Comparison of ENCODE assay signal across 11 cellular contexts in the genomic region with DNA sequence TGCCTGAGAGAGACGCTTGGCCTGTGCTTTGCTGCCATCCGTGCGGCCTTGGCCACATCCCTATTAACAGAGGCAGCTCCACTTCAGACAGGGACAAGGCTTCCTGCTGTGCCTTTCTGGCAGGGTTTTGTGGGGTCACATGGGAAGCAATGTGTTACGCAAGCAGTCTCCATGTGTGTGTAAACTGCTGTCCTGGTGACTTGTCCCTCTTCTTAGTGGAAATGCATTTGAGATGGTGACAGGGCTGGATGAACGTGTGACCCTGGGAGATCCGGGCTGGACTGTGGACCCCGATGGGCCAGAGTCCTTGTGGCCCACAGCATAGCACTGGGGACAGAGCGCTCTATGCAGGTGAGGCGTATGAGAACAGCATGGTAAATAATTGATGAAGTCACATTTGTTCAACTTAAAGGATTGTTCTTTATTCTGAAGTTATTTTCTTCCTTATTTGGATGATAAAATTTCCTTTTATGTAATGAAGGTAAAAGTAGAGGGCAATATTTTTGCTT. TPM values are rescaled to one million over a fixed set of nuclear protein-coding genes. Genes with fewer than 3 reads are reported as not detected.
DNase-seq lines count a peak whose midpoint lies in the region; ATAC-seq and TF ChIP-seq lines count a peak whose summit lies in the region.
"Had no signal": no experiment of that assay in that cellular context is flagged by ENCODE, and none has a peak within 500 bp of the region (broad histone marks: within the 10 kb centered on the region; RNA-seq: fewer than 3 reads in every experiment).

No MANE protein-coding gene starts in this region.

- H4K8ac ChIP-seq in mesenchymal stem cell (ENCODE audit: low read length) = no peak overlapping the region

- H3K27ac ChIP-seq in coronary artery (no peak overlapping the region), mesenchymal stem cell (ENCODE audit: low read length, poor library complexity, severe bottlenecking) (no peak overlapping the region), aorta (ENCODE audit: low read depth in 1 of 2, low read length in 2 of 2) (no peak overlapping the region)

- H3K9me3 Mint-ChIP-seq in natural killer cell = no peaks in the 10 kb centered on the region
- no peaks in the 10 kb centered on the region for H3K9me3 Mint-ChIP-seq in natural killer cell treated with Interleukin-12 subunit alpha and Interleukin-12 subunit beta and Interleukin-15 and Interleukin-18, amount 100 ng/mL, for 72 hours
- peaks cover 4% of the 10 kb centered on the region for H3K9me3 Mint-ChIP-seq in activated CD4-positive, alpha-beta memory T cell treated with anti-CD3 and anti-CD28 coated beads, Interleukin-2, amount 10 ng/mL, durations not matched to agents 7 days and 5 days

- H3K9ac ChIP-seq in mesenchymal stem cell (ENCODE audit: low read length) = peak overlapping the region; percentile 43

- H3K4me3 Mint-ChIP-seq in natural killer cell = no peak overlapping the region
- H3K4me3 Mint-ChIP-seq in natural killer cell treated with Interleukin-12 subunit alpha and Interleukin-12 subunit beta and Interleukin-15 and Interleukin-18, amount 100 ng/mL, for 72 hours = no peak overlapping the region
- no peak overlapping the region for H3K4me3 Mint-ChIP-seq in activated CD4-positive, alpha-beta memory T cell treated with anti-CD3 and anti-CD28 coated beads, Interleukin-2, amount 10 ng/mL, durations not matched to agents 7 days and 5 days
- H3K4me3 Mint-ChIP-seq: B cell, nephron had no signal

- TF ChIP-seq CTCF in natural killer cell (IDR thresholded peaks at IDR 0.05) (no peak), coronary artery (IDR thresholded peaks at IDR 0.05) (no peak)

- no peak overlapping the region for H4K91ac ChIP-seq in mesenchymal stem cell (ENCODE audit: low read length)

- no peak overlapping the region for H3K23ac ChIP-seq in mesenchymal stem cell (ENCODE audit: low read length in 2 of 2)

- no peaks in the 10 kb centered on the region for H3K27me3 Mint-ChIP-seq in natural killer cell (ENCODE audit: low read depth in 2 of 2)
- no peaks in the 10 kb centered on the region for H3K27me3 Mint-ChIP-seq in natural killer cell treated with Interleukin-12 subunit alpha and Interleukin-12 subunit beta and Interleukin-15 and Interleukin-18, amount 100 ng/mL, for 72 hours
- H3K27me3 Mint-ChIP-seq in activated CD4-positive, alpha-beta memory T cell treated with anti-CD3 and anti-CD28 coated beads, Interleukin-2, amount 10 ng/mL, durations not matched to agents 7 days and 5 days = no peaks in the 10 kb centered on the region
- H3K27me3 Mint-ChIP-seq: B cell had no signal

- DNase-seq in natural killer cell (no peak), coronary artery (ENCODE audit: low spot score) (peak; percentile 41), mesenchymal stem cell (peak; percentile 70), aorta (peak in 1 of 2 donors; percentile 77)
- no peak for DNase-seq in natural killer cell treated with Interleukin-12 subunit alpha and Interleukin-12 subunit beta and Interleukin-15 and Interleukin-18, amount 100 ng/mL, for 72 hours (ENCODE audit: low spot score)
- DNase-seq in activated CD4-positive, alpha-beta memory T cell treated with anti-CD3 and anti-CD28 coated beads, Interleukin-2, amount 10 ng/mL, durations not matched to agents 7 days and 5 days = no peak
- DNase-seq in activated naive CD4-positive, alpha-beta T cell (lab: John Stamatoyannopoulos, UW) = no peak
- no peak for DNase-seq in activated CD4-positive, CD25-positive, alpha-beta regulatory T cell treated with anti-CD3 and anti-CD28 coated beads, Interleukin-2, amount 50 U/mL, for 72 hours
- DNase-seq: OCI-M1 had no signal

- no peak overlapping the region for H3K18ac ChIP-seq in mesenchymal stem cell (ENCODE audit: low read depth in 1 of 2, low read length in 2 of 2)

- no peak overlapping the region for H2BK12ac ChIP-seq in mesenchymal stem cell (ENCODE audit: low read length in 2 of 2)

- H2BK120ac ChIP-seq in mesenchymal stem cell (ENCODE audit: low read depth, low read length) = no peak overlapping the region

- H3K4me3 ChIP-seq in coronary artery (no peak overlapping the region), mesenchymal stem cell (ENCODE audit: insufficient read depth in 1 of 2, low read depth in 1 of 2, low read length in 2 of 2) (no peak overlapping the region), aorta (ENCODE audit: low read length in 2 of 2) (no peak overlapping the region)

- H2AFZ ChIP-seq in mesenchymal stem cell (ENCODE audit: low read depth, low read length) = no peak overlapping the region

- H3K4me1 ChIP-seq in mesenchymal stem cell (ENCODE audit: control insufficient read depth, insufficient read depth, low read depth, low read length) (peaks cover 4% of the 10 kb centered on the region), aorta (ENCODE audit: control insufficient read depth in 1 of 2, insufficient read depth in 2 of 2, low read length in 2 of 2) (no peaks in the 10 kb centered on the region)

- no peak overlapping the region for H3K14ac ChIP-seq in mesenchymal stem cell (ENCODE audit: low read length in 2 of 2)

- 89% methylated on average over 8 of the region's 9 CpGs for WGBS in mesenchymal stem cell
- 88 to 89% methylated on average over 9 of the region's 9 CpGs for WGBS in aorta, 2 donors

- H3K36me3 Mint-ChIP-seq in natural killer cell = peaks cover 26% of the 10 kb centered on the region
- peaks cover 33% of the 10 kb centered on the region for H3K36me3 Mint-ChIP-seq in natural killer cell treated with Interleukin-12 subunit alpha and Interleukin-12 subunit beta and Interleukin-15 and Interleukin-18, amount 100 ng/mL, for 72 hours
- H3K36me3 Mint-ChIP-seq in activated CD4-positive, alpha-beta memory T cell treated with anti-CD3 and anti-CD28 coated beads, Interleukin-2, amount 10 ng/mL, durations not matched to agents 7 days and 5 days (ENCODE audit: low read depth) = peaks cover 63% of the 10 kb centered on the region

- H3K36me3 ChIP-seq in mesenchymal stem cell (ENCODE audit: control insufficient read depth in 1 of 2, insufficient read depth in 2 of 2, low read depth in 1 of 2, low read length in 2 of 2) = peaks cover 64 to 83% of the 10 kb centered on the region in 2 experiments
- H3K36me3 ChIP-seq in aorta (ENCODE audit: control insufficient read depth in 1 of 2, insufficient read depth in 2 of 2, low read length in 1 of 2) = peaks cover 3 to 13% of the 10 kb centered on the region in 2 donors

- H3K27me3 ChIP-seq in mesenchymal stem cell (ENCODE audit: control insufficient read depth in 1 of 2, insufficient read depth in 1 of 2, low read length in 2 of 2) (no peaks in the 10 kb centered on the region), aorta (ENCODE audit: control insufficient read depth in 1 of 2, insufficient read depth in 2 of 2, low read length in 1 of 2) (no peaks in the 10 kb centered on the region)

- no peaks in the 10 kb centered on the region for H3K9me3 ChIP-seq in mesenchymal stem cell (ENCODE audit: control insufficient read depth, low read length)
- no peaks in the 10 kb centered on the region for H3K9me3 ChIP-seq in aorta (ENCODE audit: control insufficient read depth, low read length)

- peaks cover 21 to 29% of the 10 kb centered on the region in 2 donors for H3K4me1 Mint-ChIP-seq in natural killer cell
- H3K4me1 Mint-ChIP-seq in natural killer cell treated with Interleukin-12 subunit alpha and Interleukin-12 subunit beta and Interleukin-15 and Interleukin-18, amount 100 ng/mL, for 72 hours (ENCODE audit: low read depth in 2 of 2) = peaks cover 12 to 26% of the 10 kb centered on the region in 2 donors
- peaks cover 4% of the 10 kb centered on the region for H3K4me1 Mint-ChIP-seq in activated CD4-positive, alpha-beta memory T cell treated with anti-CD3 and anti-CD28 coated beads, Interleukin-2, amount 10 ng/mL, durations not matched to agents 7 days and 5 days
- H3K4me1 Mint-ChIP-seq: B cell, nephron had no signal

- H3K4me2 ChIP-seq in mesenchymal stem cell (ENCODE audit: low read length, poor library complexity, severe bottlenecking) = no peak overlapping the region

- peak overlapping the region; percentile 30 to 58 for H3K27ac Mint-ChIP-seq in natural killer cell
- no peak overlapping the region for H3K27ac Mint-ChIP-seq in natural killer cell treated with Interleukin-12 subunit alpha and Interleukin-12 subunit beta and Interleukin-15 and Interleukin-18, amount 100 ng/mL, for 72 hours
- no peak overlapping the region for H3K27ac Mint-ChIP-seq in activated CD4-positive, alpha-beta memory T cell treated with anti-CD3 and anti-CD28 coated beads, Interleukin-2, amount 10 ng/mL, durations not matched to agents 7 days and 5 days
- H3K27ac Mint-ChIP-seq: B cell had no signal

- no peak overlapping the region for H2AK5ac ChIP-seq in mesenchymal stem cell (ENCODE audit: low read length, severe bottlenecking)

- CTCF ChIA-PET in activated CD4-positive, alpha-beta memory T cell treated with anti-CD3 and anti-CD28 coated beads, Interleukin-2, amount 10 ng/mL, durations not matched to agents 7 days and 5 days (lab: Charles Lee) = no interaction called here

- no peak overlapping the region for H2BK5ac ChIP-seq in mesenchymal stem cell (ENCODE audit: low read depth, low read length, poor library complexity, severe bottlenecking)

- H3K79me1 ChIP-seq in mesenchymal stem cell (replicated peaks; ENCODE audit: low read length, poor library complexity, severe bottlenecking) = peaks cover 47% of the 10 kb centered on the region

- H3K4ac ChIP-seq in mesenchymal stem cell (ENCODE audit: low read depth in 1 of 2, low read length in 2 of 2) = no peak overlapping the region

- no peak overlapping the region for H2BK15ac ChIP-seq in mesenchymal stem cell (ENCODE audit: low read depth, poor library complexity, severe bottlenecking)

- ATAC-seq in natural killer cell (no peak), aorta (ENCODE audit: low FRiP score) (peak; percentile 51)
- ATAC-seq in natural killer cell treated with Interleukin-12 subunit alpha and Interleukin-12 subunit beta and Interleukin-15 and Interleukin-18, amount 100 ng/mL, for 72 hours = no peak

- POLR2A ChIA-PET in activated CD4-positive, alpha-beta memory T cell treated with anti-CD3 and anti-CD28 coated beads, Interleukin-2, amount 10 ng/mL, durations not matched to agents 7 days and 5 days (lab: Charles Lee) = no interaction called here

- intact Hi-C loops in natural killer cell (cut with micrococcal nuclease) = no loop called here
- intact Hi-C loops in aorta (cut with DNase I) = no loop called here

RNA-seq across cellular contexts. Expression of a gene that starts 23.2 kb away (rescaled TPM):
- 10 to 100 TPM; 38.3 to 47.5 (median 38.9) TPM for total RNA-seq in natural killer cell
- total RNA-seq in natural killer cell treated with Interleukin-12 subunit alpha and Interleukin-12 subunit beta and Interleukin-15 and Interleukin-18, amount 100 ng/mL, for 72 hours = 10 to 100 TPM; 50.2 to 63.3 TPM
- polyA plus RNA-seq in mesenchymal stem cell (2013, experiment 1 of 2) = 23.1 TPM
- polyA plus RNA-seq in mesenchymal stem cell (2013, experiment 2 of 2) = 25.2 TPM
- 10 to 100 TPM; 31.3 to 42.8 TPM for total RNA-seq in aorta
- polyA plus RNA-seq in aorta = 10 to 100 TPM; 20.0 to 45.2 TPM
- total RNA-seq in activated CD4-positive, alpha-beta memory T cell treated with anti-CD3 and anti-CD28 coated beads, Interleukin-2, amount 10 ng/mL, durations not matched to agents 7 days and 5 days = 10 to 100 TPM; 27.9 to 31.3 TPM

Comparison
In these comparisons a context has a peak if more than half of its experiments do, and no peak if none do; other contexts are left out.
1. H3K27ac Mint-ChIP-seq: peak in natural killer cell (2 of 2); none in natural killer cell treated with Interleukin-12 subunit alpha and Interleukin-12 subunit beta and Interleukin-15 and Interleukin-18, amount 100 ng/mL, for 72 hours (0 of 2) and activated CD4-positive, alpha-beta memory T cell treated with anti-CD3 and anti-CD28 coated beads, Interleukin-2, amount 10 ng/mL, durations not matched to agents 7 days and 5 days (single experiment).
2. DNase-seq: peak in coronary artery (single experiment) and mesenchymal stem cell (single experiment); none in natural killer cell (single experiment), natural killer cell treated with Interleukin-12 subunit alpha and Interleukin-12 subunit beta and Interleukin-15 and Interleukin-18, amount 100 ng/mL, for 72 hours (single experiment), activated CD4-positive, alpha-beta memory T cell treated with anti-CD3 and anti-CD28 coated beads, Interleukin-2, amount 10 ng/mL, durations not matched to agents 7 days and 5 days (single experiment), activated naive CD4-positive, alpha-beta T cell (0 of 4) and activated CD4-positive, CD25-positive, alpha-beta regulatory T cell treated with anti-CD3 and anti-CD28 coated beads, Interleukin-2, amount 50 U/mL, for 72 hours (single experiment).